Comparison of ENCODE assay signal across 8 cellular contexts in genomic region chr16:66977341-66978113, GRCh38.
A peak's percentile ranks its signal among the peaks of the same experiment; 100 is the strongest.
DNase-seq lines count a peak whose midpoint lies in the region; ATAC-seq and TF ChIP-seq lines count a peak whose summit lies in the region.

No MANE protein-coding gene starts in this region.

- no peaks in the 10 kb centered on the region for H3K27me3 ChIP-seq in brain microvascular endothelial cell (replicated peaks)

- peak; percentile 83 for TF ChIP-seq CTCF in VCaP (conservative IDR thresholded peaks at IDR 0.05)
- peak; percentile 95 for TF ChIP-seq CTCF in brain microvascular endothelial cell (IDR thresholded peaks at IDR 0.05; ENCODE audit: low read depth, low read length, missing control alignments)

- no peaks in the 10 kb centered on the region for H3K36me3 ChIP-seq in brain microvascular endothelial cell (replicated peaks)

- in situ Hi-C loops in brain microvascular endothelial cell (cut with HindIII; ENCODE audit: low pct_ligation_motif_present, low sequenced_read_pairs), result no loop called here

- ATAC-seq in HG02884 (IDR thresholded peaks at IDR 0.05; ENCODE audit: unreplicated experiment), result peak; percentile 70
- ATAC-seq in HG03520 (IDR thresholded peaks at IDR 0.05; ENCODE audit: unreplicated experiment), result no peak

- H3K4me3 ChIP-seq in brain microvascular endothelial cell (ENCODE audit: low read depth, low read length), result no peak overlapping the region

- DNase-seq in GM03348 (ENCODE audit: low spot score) (peak; percentile 94), NCI-H2196 (lab: John Stamatoyannopoulos, UW; ENCODE audit: unreplicated experiment) (peak; percentile 66), brain microvascular endothelial cell (peak; percentile 76), inferior parietal cortex (ENCODE audit: extremely low spot score) (peak; percentile 90)
- DNase-seq in stimulated activated CD4-positive, alpha-beta T cell treated with anti-CD3 and anti-CD28 coated beads, Interleukin-15, amount 100 ng/mL, for 1 hour (ENCODE audit: low read depth in 1 of 2, low spot score in 1 of 2), result peak; percentile 79 to 86

- no peak overlapping the region for H3K27ac ChIP-seq in VCaP
- no peak overlapping the region for H3K27ac ChIP-seq in brain microvascular endothelial cell
